In genomic region chr6:119283979-119284545, GRCh38 we compare ENCODE assay signal across 16 cellular contexts.
DNase-seq lines count a peak whose midpoint lies in the region; TF ChIP-seq lines count a peak whose summit lies in the region.
"Had no signal": no experiment of that assay in that cellular context is flagged by ENCODE, and none has a peak within 500 bp of the region (broad histone marks: within the 10 kb centered on the region; RNA-seq: fewer than 3 reads in every experiment).

No MANE protein-coding gene starts in this region.

- peak; percentile 11 for DNase-seq in NCI-H748 (lab: John Stamatoyannopoulos, UW; ENCODE audit: unreplicated experiment)
- no peak for DNase-seq in NCI-H748 treated with DMSO at 0.1 percent for 48 hours (lab: John Stamatoyannopoulos, UW)
- DNase-seq in OCI-LY7 (ENCODE audit: low spot score), result no peak
- peak; percentile 24 to 25 for DNase-seq in erythroblast (lab: John Stamatoyannopoulos, UW)
- DNase-seq in NCI-H1092 (lab: John Stamatoyannopoulos, UW), result no peak
- no peak for DNase-seq in MCF 10A (ENCODE audit: unreplicated experiment)
- DNase-seq: DMS79 treated with DMSO at 0.1 percent for 48 hours, GF-D8 had no signal

- no peak for TF ChIP-seq CTCF in OCI-LY7 (conservative IDR thresholded peaks at IDR 0.05; ENCODE audit: low read length)
- no peak for TF ChIP-seq CTCF in MCF 10A (IDR thresholded peaks at IDR 0.05; ENCODE audit: unreplicated experiment)

- H3K27ac ChIP-seq in OCI-LY7 (ENCODE audit: low read depth, low read length, poor library complexity, severe bottlenecking), result no peak overlapping the region
- H3K27ac ChIP-seq: BLaER1, C4-2B had no signal

- H3K36me3 Mint-ChIP-seq in MCF 10A (ENCODE audit: insufficient read depth, unreplicated experiment), result no peaks in the 10 kb centered on the region

- H3K4me3 Mint-ChIP-seq in MCF 10A (ENCODE audit: unreplicated experiment), result no peak overlapping the region
- H3K4me3 Mint-ChIP-seq: B cell; CD4-positive, CD25-positive, alpha-beta regulatory T cell; CD8-positive, alpha-beta T cell; GM23338; H9 had no signal

- TF ChIP-seq POLR2A in erythroblast (IDR thresholded peaks at IDR 0.05; ENCODE audit: low read length), result no peak

- no peak overlapping the region for H3K27ac Mint-ChIP-seq in MCF 10A (ENCODE audit: low read depth, unreplicated experiment)
- H3K27ac Mint-ChIP-seq: B cell; CD8-positive, alpha-beta T cell; GM23338 had no signal

- BruUV-seq in OCI-LY7 (replicated peaks; lab: Mats Ljungman, UMichigan) (TSS peak; percentile 3), MCF 10A (replicated peaks; lab: Mats Ljungman, UMichigan) (no TSS peak)

- no peaks in the 10 kb centered on the region for H3K9me3 Mint-ChIP-seq in MCF 10A (ENCODE audit: unreplicated experiment)
- H3K9me3 Mint-ChIP-seq: CD4-positive, CD25-positive, alpha-beta regulatory T cell; CD8-positive, alpha-beta T cell; GM23338; H9 had no signal

- H3K4me3 ChIP-seq in OCI-LY7 (ENCODE audit: low read depth, low read length, poor library complexity, severe bottlenecking), result no peak overlapping the region
- H3K4me3 ChIP-seq: BLaER1, GM23338 had no signal

- no peak overlapping the region for H2AFZ ChIP-seq in OCI-LY7 (ENCODE audit: low read length)
- H2AFZ ChIP-seq: GM23338 had no signal

- peaks cover 7% of the 10 kb centered on the region; the same call in 1 of the 2 replicates for H4K20me1 ChIP-seq in OCI-LY7 (ENCODE audit: insufficient read depth, low read length)
- H4K20me1 ChIP-seq: BLaER1 had no signal

- no peak overlapping the region for H3K4me2 ChIP-seq in OCI-LY7 (ENCODE audit: low read length)
- H3K4me2 ChIP-seq: BLaER1, GM23338 had no signal

- POLR2A ChIA-PET in OCI-LY7 (lab: Charles Lee) (interaction anchor here (0.6 to 0.7 kb wide), 2 partner anchors 28 to 131 kb away, joined by 3 to 4 read pairs; no protein-coding TSS in a partner anchor), MCF 10A (lab: Yijun Ruan, JAX) (no interaction called here)

- H3K79me2 ChIP-seq in OCI-LY7 (ENCODE audit: insufficient read depth, low read depth, low read length), result peaks cover 90% of the 10 kb centered on the region; the same call in 1 of the 2 replicates

- CTCF ChIA-PET in OCI-LY7 (lab: Charles Lee; ENCODE audit: unreplicated experiment) (no interaction called here), MCF 10A (lab: Yijun Ruan, JAX) (interaction anchor here (0.6 kb wide), 1 partner anchor 226 kb away, joined by 3 read pairs; no protein-coding TSS in a partner anchor)

- peaks cover 95% of the 10 kb centered on the region for H3K36me3 ChIP-seq in OCI-LY7 (ENCODE audit: insufficient read depth, low read length)
- H3K36me3 ChIP-seq: BLaER1 had no signal

- H3K9me2 ChIP-seq in OCI-LY7 (ENCODE audit: insufficient read depth, low read length), result no peaks in the 10 kb centered on the region

- H3K9me3 ChIP-seq in OCI-LY7 (ENCODE audit: low read length), result peaks cover 6% of the 10 kb centered on the region; the same call in 1 of the 2 replicates
- H3K9me3 ChIP-seq: BLaER1, Caco-2 had no signal

- intact Hi-C loops in OCI-LY7 (cut with micrococcal nuclease; ENCODE audit: unreplicated experiment) (no loop called here), MCF 10A (cut with micrococcal nuclease) (no loop called here)

- H3K4me1 ChIP-seq in OCI-LY7 (ENCODE audit: insufficient read depth, low read length, poor library complexity, severe bottlenecking), result no peaks in the 10 kb centered on the region
- H3K4me1 ChIP-seq: BLaER1, Caco-2 had no signal

- peaks cover 11% of the 10 kb centered on the region for H3K4me1 Mint-ChIP-seq in MCF 10A (ENCODE audit: insufficient read depth, unreplicated experiment)
- H3K4me1 Mint-ChIP-seq: GM23338, H9 had no signal

- no peaks in the 10 kb centered on the region for H3K27me3 Mint-ChIP-seq in MCF 10A (ENCODE audit: insufficient read depth, unreplicated experiment)
- H3K27me3 Mint-ChIP-seq: B cell; CD4-positive, CD25-positive, alpha-beta regulatory T cell had no signal

Comparison
In these comparisons a context has a peak if more than half of its experiments do, and no peak if none do; other contexts are left out.
1. DNase-seq: peak in NCI-H748 (single experiment) and erythroblast (2 of 2); none in NCI-H748 treated with DMSO at 0.1 percent for 48 hours (single experiment), OCI-LY7 (single experiment), NCI-H1092 (single experiment) and MCF 10A (single experiment).